ENCODE assay signal across 24 cellular contexts in genomic region chr4:15506464-15506863, GRCh38. TPM values are rescaled to one million over a fixed set of nuclear protein-coding genes. Genes with fewer than 3 reads are reported as not detected.
DNase-seq lines count a peak whose midpoint lies in the region; ATAC-seq, FAIRE-seq and TF ChIP-seq lines count a peak whose summit lies in the region.
"Had no signal": no experiment of that assay in that cellular context is flagged by ENCODE, and none has a peak within 500 bp of the region (broad histone marks: within the 10 kb centered on the region; RNA-seq: fewer than 3 reads in every experiment).

No MANE protein-coding gene starts in this region.

- DNase-seq in GM12865 (ENCODE audit: low read depth) (peak; percentile 5), bronchial epithelial cell (ENCODE audit: low read depth) (peak; percentile 62), glomerular visceral epithelial cell (ENCODE audit: extremely low spot score) (peak; percentile 20), skeletal muscle cell (ENCODE audit: low read depth) (peak; percentile 54), NCI-H82 treated with DMSO at 0.1 percent for 48 hours (lab: John Stamatoyannopoulos, UW; ENCODE audit: unreplicated experiment) (no peak)
- DNase-seq: activated CD4-positive, alpha-beta T cell treated with anti-CD3 and anti-CD28 coated beads, Interleukin-2, amount 50 U/mL, for 4 hours; activated T-cell treated with anti-CD3 and anti-CD28 coated beads, Interleukin-2, amount 50 U/mL, for 1 hour; central memory CD4-positive, alpha-beta T cell; DMS53; glutamatergic neuron; NCI-H1105; NCI-H2171; NCI-H82; occipital lobe; stimulated activated CD4-positive, alpha-beta T cell treated with anti-CD3 and anti-CD28 coated beads, Interleukin-4, amount 100 ng/mL, for 4 hours; testis had no signal

- FAIRE-seq in bronchial epithelial cell (lab: Jason Lieb, UNC): no peak
- FAIRE-seq: K562, TTC549 had no signal

- H3K4me3 ChIP-seq in GM12865 (ENCODE audit: low read depth, low read length) (no peak overlapping the region), bronchial epithelial cell (ENCODE audit: low read depth, low read length) (no peak overlapping the region), skeletal muscle cell (ENCODE audit: low read depth, low read length) (no peak overlapping the region)
- H3K4me3 ChIP-seq: K562, testis had no signal

- no peaks in the 10 kb centered on the region for H3K36me3 ChIP-seq in bronchial epithelial cell (ENCODE audit: control insufficient read depth, insufficient read depth, low read length)

- TF ChIP-seq CTCF in GM12865 (IDR thresholded peaks at IDR 0.05; ENCODE audit: insufficient read depth, low read depth, low read length, missing control alignments) (no peak), bronchial epithelial cell (IDR thresholded peaks at IDR 0.05; ENCODE audit: insufficient read depth, low read length, severe bottlenecking) (no peak)

- H3K27me3 ChIP-seq in bronchial epithelial cell (ENCODE audit: control insufficient read depth, insufficient read depth, low read length): no peaks in the 10 kb centered on the region
- H3K27me3 ChIP-seq: testis had no signal

- ATAC-seq in GM18909 (IDR thresholded peaks at IDR 0.05; ENCODE audit: poor library complexity, unreplicated experiment) (no peak), HG02571 (IDR thresholded peaks at IDR 0.05; ENCODE audit: unreplicated experiment) (no peak), HG03378 (IDR thresholded peaks at IDR 0.05; ENCODE audit: unreplicated experiment) (no peak)
- ATAC-seq: activated naive CD4-positive, alpha-beta T cell treated with anti-CD3 and anti-CD28 coated beads, Interleukin-2, amount 50 U/mL, for 72 hours; K562; Panc1; SK-N-SH treated with all-trans-retinoic acid at 6 μM for 48 hours had no signal

RNA-seq across cellular contexts. Expression of gene CC2D2A, which starts 36.8 kb away (rescaled TPM):
- 5.5 and 5.8 TPM in 2 replicates for total RNA-seq in bronchial epithelial cell
- total RNA-seq: activated naive CD4-positive, alpha-beta T cell treated with anti-CD3 and anti-CD28 coated beads, Interleukin-2, amount 50 U/mL, for 72 hours had no signal
